In the genomic region with DNA sequence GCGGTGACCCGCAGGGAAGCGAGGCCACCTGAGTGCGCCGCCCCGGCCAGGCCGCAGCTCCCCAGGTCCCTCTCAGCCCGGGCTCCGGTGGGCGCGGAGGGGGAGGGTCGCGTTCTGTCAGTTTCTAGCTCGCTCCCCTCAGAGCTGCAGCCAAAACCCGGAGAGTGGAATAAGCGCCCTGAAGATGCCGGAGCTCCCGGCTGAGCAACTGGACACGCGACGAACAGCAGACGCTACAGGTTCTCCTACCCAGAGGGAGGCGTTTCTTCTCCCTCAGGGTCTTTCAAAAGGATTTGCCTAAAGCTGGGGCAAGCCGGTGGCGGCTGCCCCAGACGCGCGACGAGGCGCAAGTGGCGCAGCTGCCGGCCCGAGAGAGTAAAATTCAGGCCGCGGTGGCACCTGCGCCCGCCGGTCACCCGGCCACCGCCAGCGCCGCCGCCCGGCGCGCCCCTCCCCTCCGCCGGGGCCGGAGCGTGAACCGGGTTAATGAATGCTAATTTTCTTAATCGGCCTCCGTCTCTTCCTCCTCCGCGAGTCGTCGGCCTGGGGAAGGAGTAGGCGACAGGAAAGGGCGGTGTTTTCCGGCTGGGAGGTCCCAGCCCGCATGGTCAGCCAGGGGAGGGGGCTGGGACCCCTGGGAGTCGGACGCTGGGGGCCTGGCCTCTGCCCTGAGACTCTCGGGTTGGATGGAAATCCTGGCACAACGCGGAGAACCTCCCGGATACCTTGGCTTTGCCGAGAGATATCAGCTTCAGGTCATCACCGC, we compare ENCODE assay signal across 1 cellular context.
TF ChIP-seq lines count a peak whose summit lies in the region.

No MANE protein-coding gene starts in this region.

TF ChIP-seq in GM12878, 131 proteins besides CTCF, POLR2A, EP300 and RAD21 (continued from another document):
- TF ChIP-seq E2F8 (IDR thresholded peaks at IDR 0.05; ENCODE audit: low read depth, partially characterized antibody): no peak
- TF ChIP-seq SP1 (IDR thresholded peaks at IDR 0.05; ENCODE audit: low read depth, low read length): peak; percentile 89
- TF ChIP-seq ZSCAN29 (IDR thresholded peaks at IDR 0.05): peak; percentile 30; the same call in 1 of the 2 replicates
- TF ChIP-seq, protein P1, sequence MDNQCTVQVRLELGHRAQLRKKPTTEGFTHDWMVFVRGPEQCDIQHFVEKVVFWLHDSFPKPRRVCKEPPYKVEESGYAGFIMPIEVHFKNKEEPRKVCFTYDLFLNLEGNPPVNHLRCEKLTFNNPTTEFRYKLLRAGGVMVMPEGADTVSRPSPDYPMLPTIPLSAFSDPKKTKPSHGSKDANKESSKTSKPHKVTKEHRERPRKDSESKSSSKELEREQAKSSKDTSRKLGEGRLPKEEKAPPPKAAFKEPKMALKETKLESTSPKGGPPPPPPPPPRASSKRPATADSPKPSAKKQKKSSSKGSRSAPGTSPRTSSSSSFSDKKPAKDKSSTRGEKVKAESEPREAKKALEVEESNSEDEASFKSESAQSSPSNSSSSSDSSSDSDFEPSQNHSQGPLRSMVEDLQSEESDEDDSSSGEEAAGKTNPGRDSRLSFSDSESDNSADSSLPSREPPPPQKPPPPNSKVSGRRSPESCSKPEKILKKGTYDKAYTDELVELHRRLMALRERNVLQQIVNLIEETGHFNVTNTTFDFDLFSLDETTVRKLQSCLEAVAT (IDR thresholded peaks at IDR 0.05): no peak
- peak; percentile 67 for TF ChIP-seq YY1 (IDR thresholded peaks at IDR 0.05; ENCODE audit: low read depth, low read length)
- TF ChIP-seq MTA3 (IDR thresholded peaks at IDR 0.05; ENCODE audit: borderline replicate concordance, low read length): no peak
- 0 out of 2 replicates have a peak, but pooled peaks have one; percentile 20 for TF ChIP-seq ZNF207 (IDR thresholded peaks at IDR 0.05; ENCODE audit: borderline replicate concordance)
- peak; percentile 29; the same call in 1 of the 2 replicates for TF ChIP-seq CHD2 (IDR thresholded peaks at IDR 0.05; ENCODE audit: borderline replicate concordance, low read depth, low read length)
- peak; percentile 41; the same call in 1 of the 2 replicates for TF ChIP-seq ASH2L (IDR thresholded peaks at IDR 0.05; ENCODE audit: borderline replicate concordance, low read depth)
- TF ChIP-seq BCL11A (IDR thresholded peaks at IDR 0.05; ENCODE audit: low read depth, low read length): peak; percentile 35; the same call in 1 of the 2 replicates
- TF ChIP-seq MTA2 (IDR thresholded peaks at IDR 0.05; ENCODE audit: low read depth): 0 out of 2 replicates have a peak, but pooled peaks have one; percentile 25
- peak; percentile 64; the same call in 1 of the 2 replicates for TF ChIP-seq NBN (IDR thresholded peaks at IDR 0.05)
- TF ChIP-seq PAX5 (IDR thresholded peaks at IDR 0.05; ENCODE audit: borderline replicate concordance, low read depth, low read length): no peak
- TF ChIP-seq NKRF (conservative IDR thresholded peaks at IDR 0.05): peak; percentile 21; the same call in 1 of the 2 replicates
- no peak for TF ChIP-seq SMAD1 (IDR thresholded peaks at IDR 0.05; ENCODE audit: low read depth, partially characterized antibody)
- TF ChIP-seq ZNF274 (IDR thresholded peaks at IDR 0.05; ENCODE audit: insufficient read depth, insufficient read length): no peak
- TF ChIP-seq ETV6 (conservative IDR thresholded peaks at IDR 0.05 in 1 of 2, IDR thresholded peaks at IDR 0.05 in 1 of 2; ENCODE audit: borderline replicate concordance in 1 of 2, low read depth in 1 of 2): 0 out of 4 replicates have a peak, but pooled peaks of 1 of the 2 experiments have one; percentile 37
- TF ChIP-seq PML (IDR thresholded peaks at IDR 0.05; ENCODE audit: low read length): no peak
- no peak for TF ChIP-seq TCF7 (IDR thresholded peaks at IDR 0.05; ENCODE audit: borderline replicate concordance)
- TF ChIP-seq MXI1 (IDR thresholded peaks at IDR 0.05; ENCODE audit: low read depth, low read length): peak; percentile 36; the same call in 1 of the 2 replicates
- 0 out of 2 replicates have a peak, but pooled peaks have one; percentile 9 for TF ChIP-seq ATF7 (IDR thresholded peaks at IDR 0.05; ENCODE audit: low read depth)
- 0 out of 2 replicates have a peak, but pooled peaks have one; percentile 5 for TF ChIP-seq MEF2A (IDR thresholded peaks at IDR 0.05; ENCODE audit: insufficient read depth, low read depth, low read length)
- TF ChIP-seq SIN3A (IDR thresholded peaks at IDR 0.05; ENCODE audit: low read depth, low read length): peak; percentile 52; the same call in 1 of the 2 replicates
- TF ChIP-seq TCF12 (IDR thresholded peaks at IDR 0.05; ENCODE audit: low read depth, low read length): peak; percentile 39; the same call in 1 of the 2 replicates
- TF ChIP-seq LARP7 (IDR thresholded peaks at IDR 0.05): peak; percentile 52; the same call in 1 of the 2 replicates
